In genomic region chr6:44053760-44054556, GRCh38 we compare ENCODE assay signal across 10 cellular contexts.
DNase-seq lines count a peak whose midpoint lies in the region; ATAC-seq and TF ChIP-seq lines count a peak whose summit lies in the region.
"Had no signal": no experiment of that assay in that cellular context is flagged by ENCODE, and none has a peak within 500 bp of the region (broad histone marks: within the 10 kb centered on the region; RNA-seq: fewer than 3 reads in every experiment).

No MANE protein-coding gene starts in this region.

- peak overlapping the region; percentile 54 for H3K27ac Mint-ChIP-seq in WTC11
- H3K27ac Mint-ChIP-seq: activated naive CD4-positive, alpha-beta T cell treated with anti-CD3 and anti-CD28 coated beads, Interleukin-2, amount 50 U/mL, for 72 hours had no signal

- peaks cover 0 to 82% of the 10 kb centered on the region in 2 donors for H3K4me1 ChIP-seq in right atrium auricular region
- H3K4me1 ChIP-seq in spleen, result peaks cover 4 to 59% (median 29%) of the 10 kb centered on the region in 6 donors

- ATAC-seq in WTC11 (peak; percentile 10; the same call in 1 of the 2 replicates), GM18867 (IDR thresholded peaks at IDR 0.05; ENCODE audit: unreplicated experiment) (no peak)
- ATAC-seq: activated naive CD4-positive, alpha-beta T cell treated with anti-CD3 and anti-CD28 coated beads, Interleukin-2, amount 50 U/mL, for 72 hours; pancreas had no signal

- H3K27ac ChIP-seq in right atrium auricular region, result peak overlapping the region; percentile 17 to 78
- H3K27ac ChIP-seq in spleen, result peak overlapping the region in 7 of 8 donors; percentile 1 to 54 (median 36)
- H3K27ac ChIP-seq: pancreas had no signal

- no peaks in the 10 kb centered on the region; the same call in 1 of the 2 replicates for H3K36me3 Mint-ChIP-seq in WTC11
- H3K36me3 Mint-ChIP-seq: activated naive CD4-positive, alpha-beta T cell treated with anti-CD3 and anti-CD28 coated beads, Interleukin-2, amount 50 U/mL, for 72 hours had no signal

- TF ChIP-seq POLR2A in spleen (IDR thresholded peaks at IDR 0.05), result no peak

- no peaks in the 10 kb centered on the region for H3K27me3 Mint-ChIP-seq in WTC11 (ENCODE audit: low read depth)

- H3K9me3 ChIP-seq in right atrium auricular region, result no peaks in the 10 kb centered on the region
- no peaks in the 10 kb centered on the region for H3K9me3 ChIP-seq in spleen
- H3K9me3 ChIP-seq: pancreas had no signal

- H3K9me3 Mint-ChIP-seq in WTC11, result no peaks in the 10 kb centered on the region
- H3K9me3 Mint-ChIP-seq: activated naive CD4-positive, alpha-beta T cell treated with anti-CD3 and anti-CD28 coated beads, Interleukin-2, amount 50 U/mL, for 72 hours had no signal

- CTCF ChIA-PET in WTC11 (lab: Charles Lee), result interaction anchor here (0.8 to 4.9 kb wide), 2 partner anchors 8 to 279 kb away, joined by 3 to 53 read pairs; no protein-coding TSS in a partner anchor

- peaks cover 30% of the 10 kb centered on the region for H3K4me1 Mint-ChIP-seq in WTC11

- H3K27me3 ChIP-seq in H7 (ENCODE audit: control insufficient read depth, insufficient read depth, low read length) (no peaks in the 10 kb centered on the region), right atrium auricular region (no peaks in the 10 kb centered on the region), spleen (replicated peaks in 1 of 7) (peaks cover 0 to 4% (median 0%) of the 10 kb centered on the region in 7 donors)
- H3K27me3 ChIP-seq: pancreas had no signal

- intact Hi-C loops in spleen (cut with DNase I; ENCODE audit: low total_unique reads), result no loop called here

- TF ChIP-seq CTCF in WTC11 (IDR thresholded peaks at IDR 0.05), result no peak
- TF ChIP-seq CTCF in right atrium auricular region (IDR thresholded peaks at IDR 0.05), result no peak
- TF ChIP-seq CTCF in spleen (IDR thresholded peaks at IDR 0.05 in 8 of 11, conservative IDR thresholded peaks at IDR 0.05 in 3 of 11), result no peak

- no peak overlapping the region for H3K4me3 Mint-ChIP-seq in WTC11

- no peaks in the 10 kb centered on the region for H3K36me3 ChIP-seq in H7 (replicated peaks; ENCODE audit: control insufficient read depth, insufficient read depth, low read length)
- H3K36me3 ChIP-seq in right atrium auricular region, result no peaks in the 10 kb centered on the region
- no peaks in the 10 kb centered on the region for H3K36me3 ChIP-seq in spleen
- H3K36me3 ChIP-seq: pancreas had no signal

- POLR2A ChIA-PET in WTC11 (lab: Charles Lee), result no interaction called here

- WGBS in spleen, 5 donors, result 55 to 68% (median 61%) methylated on average over 11 of the region's 11 CpGs

- DNase-seq in H7, result peak; percentile 63
- DNase-seq in WTC11 (ENCODE audit: low spot score), result no peak
- no peak for DNase-seq in right atrium auricular region (ENCODE audit: low spot score)
- peak; percentile 43 for DNase-seq in spleen
- no peak for DNase-seq in SKM-1 treated with dmso at 0.1 percent for 144 hours (lab: John Stamatoyannopoulos, UW; ENCODE audit: unreplicated experiment)
- no peak for DNase-seq in occipital lobe (lab: John Stamatoyannopoulos, UW)
- DNase-seq: activated CD4-positive, alpha-beta T cell treated with anti-CD3 and anti-CD28 coated beads, Interleukin-2, amount 50 U/mL, for 4 hours had no signal

- H3K4me3 ChIP-seq in H7 (ENCODE audit: insufficient read depth, low read depth, low read length), result no peak overlapping the region
- no peak overlapping the region for H3K4me3 ChIP-seq in right atrium auricular region
- H3K4me3 ChIP-seq in spleen, result no peak overlapping the region
- H3K4me3 ChIP-seq: pancreas had no signal

TF ChIP-seq in WTC11, 78 proteins besides CTCF, POLR2A, EP300 and RAD21:
- TF ChIP-seq HMGXB4 (CRISPR knock-in tag; IDR thresholded peaks at IDR 0.05) (no peak), TEAD4 (CRISPR knock-in tag; IDR thresholded peaks at IDR 0.05) (no peak), MXD4 (CRISPR knock-in tag; IDR thresholded peaks at IDR 0.05; ENCODE audit: borderline replicate concordance) (no peak), ZNF423 (CRISPR knock-in tag; IDR thresholded peaks at IDR 0.05) (no peak), CDX4 (CRISPR knock-in tag; IDR thresholded peaks at IDR 0.05; ENCODE audit: borderline replicate concordance) (no peak), JAZF1 (CRISPR knock-in tag; IDR thresholded peaks at IDR 0.05) (no peak), EMX1 (CRISPR knock-in tag; IDR thresholded peaks at IDR 0.05) (no peak), AR (CRISPR knock-in tag; IDR thresholded peaks at IDR 0.05) (no peak), AFF4 (CRISPR knock-in tag; IDR thresholded peaks at IDR 0.05; ENCODE audit: borderline replicate concordance) (no peak), ZNF396 (CRISPR knock-in tag; IDR thresholded peaks at IDR 0.05; ENCODE audit: borderline replicate concordance) (no peak)

Comparison
In these comparisons a context has a peak if more than half of its experiments do, and no peak if none do; other contexts are left out.
1. DNase-seq: peak in H7 (single experiment) and spleen (single experiment); none in WTC11 (single experiment), right atrium auricular region (single experiment), SKM-1 treated with dmso at 0.1 percent for 144 hours (single experiment) and occipital lobe (single experiment).